ENCODE assay signal across 1 cellular context in the genomic region with DNA sequence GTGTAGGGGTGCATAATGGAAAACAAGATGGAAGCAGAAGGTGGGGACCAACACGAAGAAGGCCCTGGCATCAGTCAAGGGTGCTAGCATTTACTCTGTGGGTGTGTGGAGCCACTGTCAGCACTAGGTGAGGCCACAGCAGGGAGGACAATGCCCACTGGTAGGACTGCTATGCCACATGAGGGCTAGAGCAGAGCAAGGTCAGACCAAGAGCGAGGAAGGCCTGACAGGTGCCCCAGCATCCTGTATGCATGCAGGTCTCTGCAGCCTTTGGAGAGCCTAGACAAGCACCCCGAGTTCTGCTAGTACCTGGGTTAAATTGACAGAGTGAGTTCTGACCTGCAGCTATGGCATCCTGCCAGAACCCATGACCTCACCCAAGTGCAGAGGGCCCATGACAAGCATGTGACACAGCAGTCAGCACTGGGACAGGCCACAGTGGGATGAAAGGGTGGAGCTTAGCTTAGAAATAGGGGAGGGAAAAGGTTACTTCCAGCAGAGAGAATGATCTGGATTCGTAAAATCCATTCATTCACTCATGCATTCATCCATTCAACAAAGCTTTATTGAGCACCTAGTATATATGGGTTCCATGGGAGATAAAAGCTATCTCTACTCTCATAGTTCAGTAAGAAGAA.
TF ChIP-seq lines count a peak whose summit lies in the region.

No MANE protein-coding gene starts in this region.

TF ChIP-seq in HepG2, 621 proteins besides CTCF, POLR2A, EP300 and RAD21 (continued from another document and continues in another):
- TF ChIP-seq, protein P1, sequence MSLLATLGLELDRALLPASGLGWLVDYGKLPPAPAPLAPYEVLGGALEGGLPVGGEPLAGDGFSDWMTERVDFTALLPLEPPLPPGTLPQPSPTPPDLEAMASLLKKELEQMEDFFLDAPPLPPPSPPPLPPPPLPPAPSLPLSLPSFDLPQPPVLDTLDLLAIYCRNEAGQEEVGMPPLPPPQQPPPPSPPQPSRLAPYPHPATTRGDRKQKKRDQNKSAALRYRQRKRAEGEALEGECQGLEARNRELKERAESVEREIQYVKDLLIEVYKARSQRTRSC (CRISPR knock-in tag; IDR thresholded peaks at IDR 0.05; ENCODE audit: low read depth) = no peak
- no peak for TF ChIP-seq ELF3 (CRISPR knock-in tag; IDR thresholded peaks at IDR 0.05)
- TF ChIP-seq, protein P2, sequence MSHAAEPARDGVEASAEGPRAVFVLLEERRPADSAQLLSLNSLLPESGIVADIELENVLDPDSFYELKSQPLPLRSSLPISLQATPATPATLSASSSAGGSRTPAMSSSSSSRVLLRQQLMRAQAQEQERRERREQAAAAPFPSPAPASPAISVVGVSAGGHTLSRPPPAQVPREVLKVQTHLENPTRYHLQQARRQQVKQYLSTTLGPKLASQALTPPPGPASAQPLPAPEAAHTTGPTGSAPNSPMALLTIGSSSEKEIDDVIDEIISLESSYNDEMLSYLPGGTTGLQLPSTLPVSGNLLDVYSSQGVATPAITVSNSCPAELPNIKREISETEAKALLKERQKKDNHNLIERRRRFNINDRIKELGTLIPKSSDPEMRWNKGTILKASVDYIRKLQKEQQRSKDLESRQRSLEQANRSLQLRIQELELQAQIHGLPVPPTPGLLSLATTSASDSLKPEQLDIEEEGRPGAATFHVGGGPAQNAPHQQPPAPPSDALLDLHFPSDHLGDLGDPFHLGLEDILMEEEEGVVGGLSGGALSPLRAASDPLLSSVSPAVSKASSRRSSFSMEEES (CRISPR knock-in tag; IDR thresholded peaks at IDR 0.05) = peak; percentile 97
- no peak for TF ChIP-seq ZNF207 (IDR thresholded peaks at IDR 0.05; ENCODE audit: borderline replicate concordance)
- TF ChIP-seq NCOA2 (CRISPR knock-in tag; IDR thresholded peaks at IDR 0.05) = no peak
- no peak for TF ChIP-seq ISL2 (CRISPR knock-in tag; IDR thresholded peaks at IDR 0.05)
- peak; percentile 23; the same call in 1 of the 2 replicates for TF ChIP-seq MED1 (CRISPR knock-in tag; IDR thresholded peaks at IDR 0.05)
- no peak for TF ChIP-seq BRD4 (CRISPR knock-in tag; IDR thresholded peaks at IDR 0.05)
- TF ChIP-seq ZNF510 (CRISPR knock-in tag; IDR thresholded peaks at IDR 0.05; ENCODE audit: low read depth) = no peak
- no peak for TF ChIP-seq GATAD2A (CRISPR knock-in tag; IDR thresholded peaks at IDR 0.05)
- no peak for TF ChIP-seq POGZ (CRISPR knock-in tag; IDR thresholded peaks at IDR 0.05)
- TF ChIP-seq, protein P3, sequence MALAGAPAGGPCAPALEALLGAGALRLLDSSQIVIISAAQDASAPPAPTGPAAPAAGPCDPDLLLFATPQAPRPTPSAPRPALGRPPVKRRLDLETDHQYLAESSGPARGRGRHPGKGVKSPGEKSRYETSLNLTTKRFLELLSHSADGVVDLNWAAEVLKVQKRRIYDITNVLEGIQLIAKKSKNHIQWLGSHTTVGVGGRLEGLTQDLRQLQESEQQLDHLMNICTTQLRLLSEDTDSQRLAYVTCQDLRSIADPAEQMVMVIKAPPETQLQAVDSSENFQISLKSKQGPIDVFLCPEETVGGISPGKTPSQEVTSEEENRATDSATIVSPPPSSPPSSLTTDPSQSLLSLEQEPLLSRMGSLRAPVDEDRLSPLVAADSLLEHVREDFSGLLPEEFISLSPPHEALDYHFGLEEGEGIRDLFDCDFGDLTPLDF (CRISPR knock-in tag; IDR thresholded peaks at IDR 0.05) = no peak
- TF ChIP-seq MAFF (IDR thresholded peaks at IDR 0.05; ENCODE audit: low read depth, low read length) = no peak
- TF ChIP-seq GABPA (IDR thresholded peaks at IDR 0.05; ENCODE audit: low read depth, low read length) = no peak
- TF ChIP-seq GABPA (CRISPR knock-in tag; IDR thresholded peaks at IDR 0.05; ENCODE audit: low read depth) = peak; percentile 17; the same call in 1 of the 2 replicates
- TF ChIP-seq, protein P4, sequence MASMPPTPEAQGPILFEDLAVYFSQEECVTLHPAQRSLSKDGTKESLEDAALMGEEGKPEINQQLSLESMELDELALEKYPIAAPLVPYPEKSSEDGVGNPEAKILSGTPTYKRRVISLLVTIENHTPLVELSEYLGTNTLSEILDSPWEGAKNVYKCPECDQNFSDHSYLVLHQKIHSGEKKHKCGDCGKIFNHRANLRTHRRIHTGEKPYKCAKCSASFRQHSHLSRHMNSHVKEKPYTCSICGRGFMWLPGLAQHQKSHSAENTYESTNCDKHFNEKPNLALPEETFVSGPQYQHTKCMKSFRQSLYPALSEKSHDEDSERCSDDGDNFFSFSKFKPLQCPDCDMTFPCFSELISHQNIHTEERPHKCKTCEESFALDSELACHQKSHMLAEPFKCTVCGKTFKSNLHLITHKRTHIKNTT (CRISPR knock-in tag; IDR thresholded peaks at IDR 0.05) = no peak
- TF ChIP-seq ZSCAN30 (CRISPR knock-in tag; IDR thresholded peaks at IDR 0.05) = no peak
- TF ChIP-seq ATF7-NPFF (CRISPR knock-in tag; IDR thresholded peaks at IDR 0.05; ENCODE audit: low read depth) = no peak
- TF ChIP-seq ZNF530 (CRISPR knock-in tag; IDR thresholded peaks at IDR 0.05; ENCODE audit: low read depth) = no peak
- no peak for TF ChIP-seq ZFP36L1 (CRISPR knock-in tag; IDR thresholded peaks at IDR 0.05)
- TF ChIP-seq ZNF350 (CRISPR knock-in tag; IDR thresholded peaks at IDR 0.05; ENCODE audit: borderline replicate concordance, low read depth) = no peak
- no peak for TF ChIP-seq ZNF337 (CRISPR knock-in tag; IDR thresholded peaks at IDR 0.05; ENCODE audit: borderline replicate concordance, low read depth)
- no peak for TF ChIP-seq ZFP36 (IDR thresholded peaks at IDR 0.05; ENCODE audit: borderline replicate concordance, low read depth, low read length, partially characterized antibody)
- no peak for TF ChIP-seq SRSF4 (IDR thresholded peaks at IDR 0.05; ENCODE audit: low read depth, low read length, poor library complexity, severe bottlenecking)
- no peak for TF ChIP-seq ISX (CRISPR knock-in tag; conservative IDR thresholded peaks at IDR 0.05)
- TF ChIP-seq NFE2L1 (CRISPR knock-in tag; IDR thresholded peaks at IDR 0.05; ENCODE audit: borderline replicate concordance) = no peak
- TF ChIP-seq, protein P5, sequence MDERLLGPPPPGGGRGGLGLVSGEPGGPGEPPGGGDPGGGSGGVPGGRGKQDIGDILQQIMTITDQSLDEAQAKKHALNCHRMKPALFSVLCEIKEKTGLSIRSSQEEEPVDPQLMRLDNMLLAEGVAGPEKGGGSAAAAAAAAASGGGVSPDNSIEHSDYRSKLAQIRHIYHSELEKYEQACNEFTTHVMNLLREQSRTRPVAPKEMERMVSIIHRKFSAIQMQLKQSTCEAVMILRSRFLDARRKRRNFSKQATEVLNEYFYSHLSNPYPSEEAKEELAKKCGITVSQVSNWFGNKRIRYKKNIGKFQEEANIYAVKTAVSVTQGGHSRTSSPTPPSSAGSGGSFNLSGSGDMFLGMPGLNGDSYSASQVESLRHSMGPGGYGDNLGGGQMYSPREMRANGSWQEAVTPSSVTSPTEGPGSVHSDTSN (CRISPR knock-in tag; IDR thresholded peaks at IDR 0.05) = no peak
- no peak for TF ChIP-seq RAD51 (IDR thresholded peaks at IDR 0.05; ENCODE audit: borderline replicate concordance)
- TF ChIP-seq ZNF552 (CRISPR knock-in tag; IDR thresholded peaks at IDR 0.05; ENCODE audit: borderline replicate concordance) = no peak
- no peak for TF ChIP-seq ELF1 (CRISPR knock-in tag; IDR thresholded peaks at IDR 0.05)
- no peak for TF ChIP-seq KMT2A (CRISPR knock-in tag; IDR thresholded peaks at IDR 0.05)
- no peak for TF ChIP-seq MAFG (CRISPR knock-in tag; IDR thresholded peaks at IDR 0.05)
- TF ChIP-seq, protein P6, sequence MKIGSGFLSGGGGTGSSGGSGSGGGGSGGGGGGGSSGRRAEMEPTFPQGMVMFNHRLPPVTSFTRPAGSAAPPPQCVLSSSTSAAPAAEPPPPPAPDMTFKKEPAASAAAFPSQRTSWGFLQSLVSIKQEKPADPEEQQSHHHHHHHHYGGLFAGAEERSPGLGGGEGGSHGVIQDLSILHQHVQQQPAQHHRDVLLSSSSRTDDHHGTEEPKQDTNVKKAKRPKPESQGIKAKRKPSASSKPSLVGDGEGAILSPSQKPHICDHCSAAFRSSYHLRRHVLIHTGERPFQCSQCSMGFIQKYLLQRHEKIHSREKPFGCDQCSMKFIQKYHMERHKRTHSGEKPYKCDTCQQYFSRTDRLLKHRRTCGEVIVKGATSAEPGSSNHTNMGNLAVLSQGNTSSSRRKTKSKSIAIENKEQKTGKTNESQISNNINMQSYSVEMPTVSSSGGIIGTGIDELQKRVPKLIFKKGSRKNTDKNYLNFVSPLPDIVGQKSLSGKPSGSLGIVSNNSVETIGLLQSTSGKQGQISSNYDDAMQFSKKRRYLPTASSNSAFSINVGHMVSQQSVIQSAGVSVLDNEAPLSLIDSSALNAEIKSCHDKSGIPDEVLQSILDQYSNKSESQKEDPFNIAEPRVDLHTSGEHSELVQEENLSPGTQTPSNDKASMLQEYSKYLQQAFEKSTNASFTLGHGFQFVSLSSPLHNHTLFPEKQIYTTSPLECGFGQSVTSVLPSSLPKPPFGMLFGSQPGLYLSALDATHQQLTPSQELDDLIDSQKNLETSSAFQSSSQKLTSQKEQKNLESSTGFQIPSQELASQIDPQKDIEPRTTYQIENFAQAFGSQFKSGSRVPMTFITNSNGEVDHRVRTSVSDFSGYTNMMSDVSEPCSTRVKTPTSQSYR (CRISPR knock-in tag; IDR thresholded peaks at IDR 0.05; ENCODE audit: borderline replicate concordance) = no peak
- TF ChIP-seq, protein P7, sequence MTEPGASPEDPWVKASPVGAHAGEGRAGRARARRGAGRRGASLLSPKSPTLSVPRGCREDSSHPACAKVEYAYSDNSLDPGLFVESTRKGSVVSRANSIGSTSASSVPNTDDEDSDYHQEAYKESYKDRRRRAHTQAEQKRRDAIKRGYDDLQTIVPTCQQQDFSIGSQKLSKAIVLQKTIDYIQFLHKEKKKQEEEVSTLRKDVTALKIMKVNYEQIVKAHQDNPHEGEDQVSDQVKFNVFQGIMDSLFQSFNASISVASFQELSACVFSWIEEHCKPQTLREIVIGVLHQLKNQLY (CRISPR knock-in tag; IDR thresholded peaks at IDR 0.05) = peak; percentile 30; the same call in 1 of the 2 replicates
- TF ChIP-seq, protein P8, sequence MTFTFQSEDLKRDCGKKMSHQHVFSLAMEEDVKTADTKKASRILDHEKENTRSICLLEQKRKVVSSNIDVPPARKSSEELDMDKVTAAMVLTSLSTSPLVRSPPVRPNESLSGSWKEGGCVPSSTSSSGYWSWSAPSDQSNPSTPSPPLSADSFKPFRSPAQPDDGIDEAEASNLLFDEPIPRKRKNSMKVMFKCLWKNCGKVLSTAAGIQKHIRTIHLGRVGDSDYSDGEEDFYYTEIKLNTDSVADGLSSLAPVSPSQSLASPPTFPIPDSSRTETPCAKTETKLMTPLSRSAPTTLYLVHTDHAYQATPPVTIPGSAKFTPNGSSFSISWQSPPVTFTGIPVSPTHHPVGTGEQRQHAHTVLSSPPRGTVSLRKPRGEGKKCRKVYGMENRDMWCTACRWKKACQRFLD (CRISPR knock-in tag; IDR thresholded peaks at IDR 0.05; ENCODE audit: borderline replicate concordance) = no peak
- TF ChIP-seq RXRA (CRISPR knock-in tag; IDR thresholded peaks at IDR 0.05) = no peak
- no peak for TF ChIP-seq JUNB (CRISPR knock-in tag; IDR thresholded peaks at IDR 0.05; ENCODE audit: borderline replicate concordance)
- TF ChIP-seq, protein P9, sequence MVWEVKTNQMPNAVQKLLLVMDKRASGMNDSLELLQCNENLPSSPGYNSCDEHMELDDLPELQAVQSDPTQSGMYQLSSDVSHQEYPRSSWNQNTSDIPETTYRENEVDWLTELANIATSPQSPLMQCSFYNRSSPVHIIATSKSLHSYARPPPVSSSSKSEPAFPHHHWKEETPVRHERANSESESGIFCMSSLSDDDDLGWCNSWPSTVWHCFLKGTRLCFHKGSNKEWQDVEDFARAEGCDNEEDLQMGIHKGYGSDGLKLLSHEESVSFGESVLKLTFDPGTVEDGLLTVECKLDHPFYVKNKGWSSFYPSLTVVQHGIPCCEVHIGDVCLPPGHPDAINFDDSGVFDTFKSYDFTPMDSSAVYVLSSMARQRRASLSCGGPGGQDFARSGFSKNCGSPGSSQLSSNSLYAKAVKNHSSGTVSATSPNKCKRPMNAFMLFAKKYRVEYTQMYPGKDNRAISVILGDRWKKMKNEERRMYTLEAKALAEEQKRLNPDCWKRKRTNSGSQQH (CRISPR knock-in tag; IDR thresholded peaks at IDR 0.05; ENCODE audit: low read depth) = peak; percentile 63; the same call in 1 of the 2 replicates
- TF ChIP-seq NFKBIZ (CRISPR knock-in tag; IDR thresholded peaks at IDR 0.05) = no peak
- TF ChIP-seq, protein P10, sequence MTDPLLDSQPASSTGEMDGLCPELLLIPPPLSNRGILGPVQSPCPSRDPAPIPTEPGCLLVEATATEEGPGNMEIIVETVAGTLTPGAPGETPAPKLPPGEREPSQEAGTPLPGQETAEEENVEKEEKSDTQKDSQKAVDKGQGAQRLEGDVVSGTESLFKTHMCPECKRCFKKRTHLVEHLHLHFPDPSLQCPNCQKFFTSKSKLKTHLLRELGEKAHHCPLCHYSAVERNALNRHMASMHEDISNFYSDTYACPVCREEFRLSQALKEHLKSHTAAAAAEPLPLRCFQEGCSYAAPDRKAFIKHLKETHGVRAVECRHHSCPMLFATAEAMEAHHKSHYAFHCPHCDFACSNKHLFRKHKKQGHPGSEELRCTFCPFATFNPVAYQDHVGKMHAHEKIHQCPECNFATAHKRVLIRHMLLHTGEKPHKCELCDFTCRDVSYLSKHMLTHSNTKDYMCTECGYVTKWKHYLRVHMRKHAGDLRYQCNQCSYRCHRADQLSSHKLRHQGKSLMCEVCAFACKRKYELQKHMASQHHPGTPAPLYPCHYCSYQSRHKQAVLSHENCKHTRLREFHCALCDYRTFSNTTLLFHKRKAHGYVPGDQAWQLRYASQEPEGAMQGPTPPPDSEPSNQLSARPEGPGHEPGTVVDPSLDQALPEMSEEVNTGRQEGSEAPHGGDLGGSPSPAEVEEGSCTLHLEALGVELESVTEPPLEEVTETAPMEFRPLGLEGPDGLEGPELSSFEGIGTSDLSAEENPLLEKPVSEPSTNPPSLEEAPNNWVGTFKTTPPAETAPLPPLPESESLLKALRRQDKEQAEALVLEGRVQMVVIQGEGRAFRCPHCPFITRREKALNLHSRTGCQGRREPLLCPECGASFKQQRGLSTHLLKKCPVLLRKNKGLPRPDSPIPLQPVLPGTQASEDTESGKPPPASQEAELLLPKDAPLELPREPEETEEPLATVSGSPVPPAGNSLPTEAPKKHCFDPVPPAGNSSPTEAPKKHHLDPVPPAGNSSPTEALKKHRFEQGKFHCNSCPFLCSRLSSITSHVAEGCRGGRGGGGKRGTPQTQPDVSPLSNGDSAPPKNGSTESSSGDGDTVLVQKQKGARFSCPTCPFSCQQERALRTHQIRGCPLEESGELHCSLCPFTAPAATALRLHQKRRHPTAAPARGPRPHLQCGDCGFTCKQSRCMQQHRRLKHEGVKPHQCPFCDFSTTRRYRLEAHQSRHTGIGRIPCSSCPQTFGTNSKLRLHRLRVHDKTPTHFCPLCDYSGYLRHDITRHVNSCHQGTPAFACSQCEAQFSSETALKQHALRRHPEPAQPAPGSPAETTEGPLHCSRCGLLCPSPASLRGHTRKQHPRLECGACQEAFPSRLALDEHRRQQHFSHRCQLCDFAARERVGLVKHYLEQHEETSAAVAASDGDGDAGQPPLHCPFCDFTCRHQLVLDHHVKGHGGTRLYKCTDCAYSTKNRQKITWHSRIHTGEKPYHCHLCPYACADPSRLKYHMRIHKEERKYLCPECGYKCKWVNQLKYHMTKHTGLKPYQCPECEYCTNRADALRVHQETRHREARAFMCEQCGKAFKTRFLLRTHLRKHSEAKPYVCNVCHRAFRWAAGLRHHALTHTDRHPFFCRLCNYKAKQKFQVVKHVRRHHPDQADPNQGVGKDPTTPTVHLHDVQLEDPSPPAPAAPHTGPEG (CRISPR knock-in tag; IDR thresholded peaks at IDR 0.05) = no peak
- TF ChIP-seq ZNF430 (CRISPR knock-in tag; IDR thresholded peaks at IDR 0.05) = no peak
- no peak for TF ChIP-seq TARDBP (CRISPR knock-in tag; IDR thresholded peaks at IDR 0.05)
- no peak for TF ChIP-seq FOSL1 (CRISPR knock-in tag; IDR thresholded peaks at IDR 0.05; ENCODE audit: borderline replicate concordance)
